Comparison of ENCODE assay signal across 8 cellular contexts in genomic region chr9:96419691-96419969, GRCh38. TPM values are rescaled to one million over a fixed set of nuclear protein-coding genes. Genes with fewer than 3 reads are reported as not detected.
DNase-seq lines count a peak whose midpoint lies in the region; ATAC-seq, FAIRE-seq and TF ChIP-seq lines count a peak whose summit lies in the region.

No MANE protein-coding gene starts in this region.

- dilution Hi-C loops in mammary epithelial cell (cut with HindIII; ENCODE audit: low sequenced_read_pairs): no loop called here

- H3K4me1 ChIP-seq in A549: peaks cover 25% of the 10 kb centered on the region
- peaks cover 25% of the 10 kb centered on the region for H3K4me1 ChIP-seq in HUES64 (ENCODE audit: insufficient read depth, low read length)
- H3K4me1 ChIP-seq in mammary epithelial cell (ENCODE audit: insufficient read depth, low read length): peaks cover 31% of the 10 kb centered on the region
- H3K4me1 ChIP-seq in mucosa of rectum (ENCODE audit: control insufficient read depth in 2 of 2, insufficient read depth in 2 of 2, low read length in 2 of 2): peaks cover 11 to 23% of the 10 kb centered on the region in 2 donors

- ATAC-seq in A549 (no peak), HG03457 (IDR thresholded peaks at IDR 0.05; ENCODE audit: unreplicated experiment) (no peak)

- TF ChIP-seq CTCF in A549 (IDR thresholded peaks at IDR 0.05): no peak
- TF ChIP-seq CTCF in mammary epithelial cell (conservative IDR thresholded peaks at IDR 0.05 in 1 of 2, IDR thresholded peaks at IDR 0.05 in 1 of 2; ENCODE audit: extremely low read depth in 1 of 2, insufficient read depth in 1 of 2, low read depth in 1 of 2, low read length in 2 of 2): no peak

- no peaks in the 10 kb centered on the region for H4K20me1 ChIP-seq in mammary epithelial cell (ENCODE audit: insufficient read depth, low read length)

- no peak for TF ChIP-seq EP300 in A549 (IDR thresholded peaks at IDR 0.05)

- H3K9me3 ChIP-seq in A549 (no peaks in the 10 kb centered on the region), HUES64 (ENCODE audit: insufficient read depth, low read depth, low read length) (no peaks in the 10 kb centered on the region), mammary epithelial cell (replicated peaks; ENCODE audit: insufficient read depth, low read length) (no peaks in the 10 kb centered on the region), mucosa of rectum (ENCODE audit: control insufficient read depth in 2 of 2, low read length in 2 of 2) (no peaks in the 10 kb centered on the region)

- in situ Hi-C loops in mammary epithelial cell (cut with MboI; ENCODE audit: low sequenced_read_pairs in 2 of 2): no loop called here

- 7% methylated on average over 2 of the region's 2 CpGs for WGBS in A549 (ENCODE audit: missing lambda C conversion rate)
- 66% methylated on average over 2 of the region's 2 CpGs for WGBS in HUES64
- 14% methylated on average over 2 of the region's 2 CpGs for WGBS in mammary epithelial cell (ENCODE audit: low coverage, missing lambda C conversion rate)

- H3K9ac ChIP-seq in HUES64 (ENCODE audit: low read depth, low read length) (peak overlapping the region; percentile 90), mammary epithelial cell (ENCODE audit: insufficient read depth, low read length) (peak overlapping the region; percentile 82), mucosa of rectum (ENCODE audit: low read depth in 1 of 2, low read length in 2 of 2) (peak overlapping the region; percentile 38 to 94)

- peak overlapping the region; percentile 95 to 99 for H3K27ac ChIP-seq in A549
- peak overlapping the region; percentile 95 for H3K27ac ChIP-seq in HUES64 (ENCODE audit: low read depth, low read length)
- H3K27ac ChIP-seq in mammary epithelial cell (ENCODE audit: insufficient read depth, low read depth, low read length): peak overlapping the region; percentile 90
- H3K27ac ChIP-seq in mucosa of rectum (ENCODE audit: low read depth in 2 of 2, low read length in 2 of 2): peak overlapping the region; percentile 99 to 100

- no peak overlapping the region for H2AFZ ChIP-seq in mammary epithelial cell (ENCODE audit: low read depth, low read length)

- no peak for FAIRE-seq in A549 (lab: Jason Lieb, UNC)

- H3K36me3 ChIP-seq in HUES64 (ENCODE audit: insufficient read depth, low read length) (no peaks in the 10 kb centered on the region), mammary epithelial cell (ENCODE audit: insufficient read depth, low read length) (no peaks in the 10 kb centered on the region), mucosa of rectum (ENCODE audit: control insufficient read depth in 2 of 2, insufficient read depth in 2 of 2, low read length in 2 of 2) (no peaks in the 10 kb centered on the region)

- intact Hi-C loops in mammary epithelial cell (cut with micrococcal nuclease): loop anchor here (2.0 to 10.0 kb wide), 4 partner anchors 37 to 912 kb away; partner anchors contain the start of gene SLC35D2

- H3K4me2 ChIP-seq in A549: peak overlapping the region; percentile 75
- H3K4me2 ChIP-seq in mammary epithelial cell (ENCODE audit: insufficient read depth, low read depth, low read length): peak overlapping the region; percentile 88

- BruUV-seq in mammary epithelial cell (replicated peaks; lab: Mats Ljungman, UMichigan): no TSS peak

- peaks cover 23% of the 10 kb centered on the region for H3K79me2 ChIP-seq in mammary epithelial cell (ENCODE audit: insufficient read depth, low read length)

- H3K4me3 ChIP-seq in A549 (peak overlapping the region; percentile 90), HUES64 (ENCODE audit: low read length) (peak overlapping the region; percentile 71), mammary epithelial cell (replicated peaks in 1 of 3; ENCODE audit: insufficient read depth in 1 of 3, low read depth in 2 of 3, low read length in 3 of 3) (peak overlapping the region; percentile 62 to 83 (median 70)), mucosa of rectum (ENCODE audit: low read length in 2 of 2) (peak overlapping the region; percentile 85)

- no peak for TF ChIP-seq RAD21 in A549 (conservative IDR thresholded peaks at IDR 0.05 in 1 of 2, IDR thresholded peaks at IDR 0.05 in 1 of 2)

- no peak for DNase-seq in A549 (ENCODE audit: low read depth in 1 of 2, low spot score in 1 of 2)
- no peak for DNase-seq in mammary epithelial cell
- no peak for DNase-seq in DMS79 treated with DMSO at 0.1 percent for 48 hours (lab: John Stamatoyannopoulos, UW)
- no peak for DNase-seq in HCEC 1CT
- DNase-seq in NCI-H2081 (lab: John Stamatoyannopoulos, UW): no peak

- CTCF ChIA-PET in A549 (lab: Yijun Ruan, JAX) (interaction anchor here (0.6 kb wide), 1 partner anchor 24 kb away, joined by 3 read pairs; no protein-coding TSS in a partner anchor), mammary epithelial cell (lab: Charles Lee; ENCODE audit: low non-redundant PET) (no interaction called here)

- no peaks in the 10 kb centered on the region for H3K27me3 ChIP-seq in HUES64 (ENCODE audit: insufficient read depth, low read length)
- no peaks in the 10 kb centered on the region for H3K27me3 ChIP-seq in mammary epithelial cell (ENCODE audit: insufficient read depth, low read length)
- H3K27me3 ChIP-seq in mucosa of rectum (ENCODE audit: control insufficient read depth in 2 of 2, insufficient read depth in 2 of 2, low read length in 2 of 2): no peaks in the 10 kb centered on the region

- POLR2A ChIA-PET in A549 (lab: Yijun Ruan, JAX): interaction anchor here (1.0 to 1.7 kb wide), 4 partner anchors 30 to 193 kb away, joined by 3 to 11 read pairs (median 7); partner anchors contain the start of gene HABP4

- TF ChIP-seq POLR2A in A549 (IDR thresholded peaks at IDR 0.05; ENCODE audit: low read length): no peak

TF ChIP-seq in A549, 52 proteins besides CTCF, POLR2A, EP300 and RAD21 (continues in another document):
- TF ChIP-seq, protein P1, sequence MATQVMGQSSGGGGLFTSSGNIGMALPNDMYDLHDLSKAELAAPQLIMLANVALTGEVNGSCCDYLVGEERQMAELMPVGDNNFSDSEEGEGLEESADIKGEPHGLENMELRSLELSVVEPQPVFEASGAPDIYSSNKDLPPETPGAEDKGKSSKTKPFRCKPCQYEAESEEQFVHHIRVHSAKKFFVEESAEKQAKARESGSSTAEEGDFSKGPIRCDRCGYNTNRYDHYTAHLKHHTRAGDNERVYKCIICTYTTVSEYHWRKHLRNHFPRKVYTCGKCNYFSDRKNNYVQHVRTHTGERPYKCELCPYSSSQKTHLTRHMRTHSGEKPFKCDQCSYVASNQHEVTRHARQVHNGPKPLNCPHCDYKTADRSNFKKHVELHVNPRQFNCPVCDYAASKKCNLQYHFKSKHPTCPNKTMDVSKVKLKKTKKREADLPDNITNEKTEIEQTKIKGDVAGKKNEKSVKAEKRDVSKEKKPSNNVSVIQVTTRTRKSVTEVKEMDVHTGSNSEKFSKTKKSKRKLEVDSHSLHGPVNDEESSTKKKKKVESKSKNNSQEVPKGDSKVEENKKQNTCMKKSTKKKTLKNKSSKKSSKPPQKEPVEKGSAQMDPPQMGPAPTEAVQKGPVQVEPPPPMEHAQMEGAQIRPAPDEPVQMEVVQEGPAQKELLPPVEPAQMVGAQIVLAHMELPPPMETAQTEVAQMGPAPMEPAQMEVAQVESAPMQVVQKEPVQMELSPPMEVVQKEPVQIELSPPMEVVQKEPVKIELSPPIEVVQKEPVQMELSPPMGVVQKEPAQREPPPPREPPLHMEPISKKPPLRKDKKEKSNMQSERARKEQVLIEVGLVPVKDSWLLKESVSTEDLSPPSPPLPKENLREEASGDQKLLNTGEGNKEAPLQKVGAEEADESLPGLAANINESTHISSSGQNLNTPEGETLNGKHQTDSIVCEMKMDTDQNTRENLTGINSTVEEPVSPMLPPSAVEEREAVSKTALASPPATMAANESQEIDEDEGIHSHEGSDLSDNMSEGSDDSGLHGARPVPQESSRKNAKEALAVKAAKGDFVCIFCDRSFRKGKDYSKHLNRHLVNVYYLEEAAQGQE (IDR thresholded peaks at IDR 0.05): no peak
- TF ChIP-seq KDM1A (IDR thresholded peaks at IDR 0.05; ENCODE audit: low read depth) (no peak), HES2 (IDR thresholded peaks at IDR 0.05) (no peak), HOXB13 (CRISPR knock-in tag; IDR thresholded peaks at IDR 0.05; ENCODE audit: low read depth) (no peak)

RNA-seq across cellular contexts. Expression of gene ZNF367, which starts 1.5 kb away (rescaled TPM):
- polyA plus RNA-seq in A549 (2011; rRNA removed): 3.8 and 4.8 TPM in 2 replicates
- polyA plus RNA-seq in A549 (2012; cell fraction: cytosol; rRNA removed): 3.3 and 4.2 TPM in 2 replicates
- polyA plus RNA-seq in A549 (2012; cell fraction: nucleus; rRNA removed): 5.3 and 5.4 TPM in 2 replicates
- 8.2 to 8.3 TPM (median 8.3 TPM) in 3 replicates for polyA plus RNA-seq in A549 (2017; fragmentation: RNase III; extraction: RNeasy Plus Mini Kit Qiagen cat#74134 plus additional on column Dnase treatment)
- 3.2 and 3.6 TPM in 2 replicates for polyA minus RNA-seq in A549 (2011; rRNA and poly(A)+ RNA removed)
- polyA plus RNA-seq in HUES64 (2013, experiment 1 of 2): 6.8 TPM
- polyA plus RNA-seq in HUES64 (2013, experiment 2 of 2): 8.6 TPM
- 1 to 10 TPM; 1.5 to 7.9 TPM for total RNA-seq in mammary epithelial cell
- polyA plus RNA-seq in mammary epithelial cell: 4.2 TPM
- polyA minus RNA-seq in mammary epithelial cell: 4.9 TPM

RNA-seq across cellular contexts. Expression of gene HABP4, which starts 30.3 kb away (rescaled TPM):
- 7.3 and 12.4 TPM in 2 replicates for polyA plus RNA-seq in A549 (2011; rRNA removed)
- 7.4 and 7.6 TPM in 2 replicates for polyA plus RNA-seq in A549 (2012; cell fraction: cytosol; rRNA removed)
- polyA plus RNA-seq in A549 (2012; cell fraction: nucleus; rRNA removed): 3.3 and 5.9 TPM in 2 replicates
- 11.9 to 12.8 TPM (median 12.0 TPM) in 3 replicates for polyA plus RNA-seq in A549 (2017; fragmentation: RNase III; extraction: RNeasy Plus Mini Kit Qiagen cat#74134 plus additional on column Dnase treatment)
- polyA minus RNA-seq in A549 (2011; rRNA and poly(A)+ RNA removed): 2.7 and 3.8 TPM in 2 replicates
- 6.7 TPM for polyA plus RNA-seq in HUES64 (2013, experiment 1 of 2)
- polyA plus RNA-seq in HUES64 (2013, experiment 2 of 2): 10.3 TPM
- 1 to 10 TPM; 7.7 to 9.6 TPM for total RNA-seq in mammary epithelial cell
- 4.8 TPM for polyA plus RNA-seq in mammary epithelial cell
- polyA minus RNA-seq in mammary epithelial cell: 1.2 TPM

RNA-seq across cellular contexts. Expression of gene SLC35D2, which starts 36.1 kb away (rescaled TPM):
- 29.8 and 30.9 TPM in 2 replicates for polyA plus RNA-seq in A549 (2011; rRNA removed)
- polyA plus RNA-seq in A549 (2012; cell fraction: cytosol; rRNA removed): 10.1 and 12.3 TPM in 2 replicates
- 4.6 and 8.6 TPM in 2 replicates for polyA plus RNA-seq in A549 (2012; cell fraction: nucleus; rRNA removed)
- polyA plus RNA-seq in A549 (2017; fragmentation: RNase III; extraction: RNeasy Plus Mini Kit Qiagen cat#74134 plus additional on column Dnase treatment): 13.8 to 15.2 TPM (median 13.8 TPM) in 3 replicates
- 8.6 and 11.0 TPM in 2 replicates for polyA minus RNA-seq in A549 (2011; rRNA and poly(A)+ RNA removed)
- polyA plus RNA-seq in HUES64 (2013, experiment 1 of 2): 8.0 TPM
- 11.7 TPM for polyA plus RNA-seq in HUES64 (2013, experiment 2 of 2)
- 10 to 100 TPM; 16.7 to 20.9 TPM for total RNA-seq in mammary epithelial cell
- polyA plus RNA-seq in mammary epithelial cell: 13.1 TPM
- polyA minus RNA-seq in mammary epithelial cell: 47.4 TPM
